32 cellular contexts compared by ENCODE assay signal in the genomic region with DNA sequence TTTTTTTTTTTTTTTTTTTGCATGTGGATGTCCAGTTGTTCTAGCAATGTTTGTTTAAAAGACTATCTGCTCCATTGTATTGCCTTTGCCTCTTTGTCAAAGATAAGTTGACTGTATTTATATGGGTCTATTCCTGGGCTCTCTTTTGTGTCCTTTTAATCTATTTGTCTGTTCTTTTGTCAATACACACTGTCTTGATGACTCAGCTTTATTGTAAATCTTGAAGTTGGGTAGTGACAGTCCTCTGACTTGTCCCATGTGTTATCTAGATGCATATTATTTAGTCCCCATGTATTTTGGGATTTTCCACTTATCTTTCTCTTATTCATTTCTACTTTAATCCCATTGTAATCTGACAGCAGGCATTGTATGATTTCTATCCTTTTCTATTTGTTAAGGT.
"Had no signal": no experiment of that assay in that cellular context is flagged by ENCODE, and none has a peak within 500 bp of the region (broad histone marks: within the 10 kb centered on the region; RNA-seq: fewer than 3 reads in every experiment).

No MANE protein-coding gene starts in this region.

- H2AFZ ChIP-seq: hepatocyte had no signal

- H3K27me3 ChIP-seq: brain microvascular endothelial cell, gastroesophageal sphincter, heart right ventricle, hepatocyte had no signal

- H3K9me3 ChIP-seq: esophagus squamous epithelium had no signal

- FAIRE-seq: astrocyte, bronchial epithelial cell, colon, endometrium, endothelial cell of umbilical vein had no signal

- H3K4me3 ChIP-seq: esophagus squamous epithelium, gastroesophageal sphincter, heart right ventricle, hepatocyte had no signal

- ATAC-seq: activated CD4-positive, alpha-beta T cell treated with anti-CD3 and anti-CD28 coated beads for 36 hours; activated T-cell treated with anti-CD3 and anti-CD28 coated beads, Interleukin-2, amount 50 U/mL, for 4 hours; activated T-helper 17 cell treated with anti-CD3 and anti-CD28 coated beads, Interleukin-2, amount 50 U/mL, for 72 hours; effector memory CD8-positive, alpha-beta T cell; gastroesophageal sphincter; heart right ventricle had no signal

- H3K36me3 ChIP-seq: brain microvascular endothelial cell, esophagus squamous epithelium, gastroesophageal sphincter, heart right ventricle had no signal

- H3K27ac ChIP-seq: brain microvascular endothelial cell, epithelial cell of prostate, esophagus squamous epithelium, gastroesophageal sphincter, heart right ventricle, hepatocyte had no signal

- H3K4me2 ChIP-seq: hepatocyte had no signal

- DNase-seq: activated CD4-positive, alpha-beta memory T cell treated with anti-CD3 and anti-CD28 coated beads for 36 hours; activated CD4-positive, alpha-beta T cell treated with anti-CD3 and anti-CD28 coated beads for 36 hours; activated CD4-positive, alpha-beta T cell treated with anti-CD3 and anti-CD28 coated beads, Interleukin-2, amount 10 ng/mL, durations not matched to agents 24 days and 14 days; activated CD4-positive, CD25-positive, alpha-beta regulatory T cell; activated CD4-positive, CD25-positive, alpha-beta regulatory T cell treated with anti-CD3 and anti-CD28 coated beads, Interleukin-2, amount 50 U/mL, for 72 hours; activated CD8-positive, alpha-beta memory T cell treated with anti-CD3 and anti-CD28 coated beads, Interleukin-2, amount 50 U/mL, for 48 hours; activated effector memory CD4-positive, alpha-beta T cell treated with Interleukin-2 at 50 U/mL for 16 hours; activated gamma-delta T cell treated with Interleukin-2 at 50 U/mL for 16 hours; activated naive CD4-positive, alpha-beta T cell treated with anti-CD3 and anti-CD28 coated beads, Interleukin-2, amount 50 U/mL, for 16 hours; activated naive CD4-positive, alpha-beta T cell treated with Interleukin-2 at 50 U/mL for 16 hours; activated T-cell treated with anti-CD3 and anti-CD28 coated beads for 4 hours; activated T-cell treated with anti-CD3 and anti-CD28 coated beads, Interleukin-2, amount 50 U/mL, for 4 hours; amniotic stem cell; anterior cingulate cortex; brain microvascular endothelial cell; cortex of kidney; dermis blood vessel endothelial cell; effector CD4-positive, alpha-beta T cell; effector memory CD8-positive, alpha-beta T cell; esophagus squamous epithelium; foreskin melanocyte; heart right ventricle; T-helper 2 cell had no signal

- H3K79me2 ChIP-seq: hepatocyte had no signal
